In genomic region chr6:30684386-30685156, GRCh38 we compare ENCODE assay signal across 8 cellular contexts. TPM values are rescaled to one million over a fixed set of nuclear protein-coding genes. Genes with fewer than 3 reads are reported as not detected.
A peak's percentile ranks its signal among the peaks of the same experiment; 100 is the strongest.
DNase-seq lines count a peak whose midpoint lies in the region; ATAC-seq, FAIRE-seq and TF ChIP-seq lines count a peak whose summit lies in the region.

No MANE protein-coding gene starts in this region.

- H3K4me1 ChIP-seq in astrocyte (ENCODE audit: insufficient read depth, low read length), result peaks cover 53% of the 10 kb centered on the region

- FAIRE-seq in GM12891 (lab: Jason Lieb, UNC), result no peak
- FAIRE-seq in astrocyte (lab: Jason Lieb, UNC), result no peak

- CTCF ChIA-PET in RWPE1 (lab: Yijun Ruan, JAX), result interaction anchor here (1.7 to 2.9 kb wide), 2 partner anchors 38 to 46 kb away, joined by 10 to 12 read pairs; no protein-coding TSS in a partner anchor

- peaks cover 65% of the 10 kb centered on the region for H4K20me1 ChIP-seq in astrocyte (ENCODE audit: insufficient read depth, low read length)

- peaks cover 2% of the 10 kb centered on the region for H3K9me3 Mint-ChIP-seq in astrocyte (ENCODE audit: unreplicated experiment)

- H3K9me3 ChIP-seq in astrocyte (ENCODE audit: insufficient read depth, low read depth, low read length), result no peaks in the 10 kb centered on the region

- H3K79me2 ChIP-seq in astrocyte (ENCODE audit: insufficient read depth, low read length), result peaks cover 97% of the 10 kb centered on the region

- DNase-seq in GM12891 (ENCODE audit: insufficient read length, low spot score) (peak; percentile 48), RWPE1 (ENCODE audit: low spot score) (peak; percentile 45), astrocyte (ENCODE audit: low read depth) (no peak), iris pigment epithelial cell (ENCODE audit: low read depth) (peak; percentile 58), SHP77 (lab: John Stamatoyannopoulos, UW) (no peak), NCI-H345 (lab: John Stamatoyannopoulos, UW) (no peak)
- peak; percentile 65 to 71 for DNase-seq in stimulated activated CD4-positive, alpha-beta T cell treated with anti-CD3 and anti-CD28 coated beads, Interleukin-2, amount 100 ng/mL, for 24 hours

- no peak for ATAC-seq in esophagus mucosa

- peak overlapping the region; percentile 99 for H3K27ac Mint-ChIP-seq in astrocyte (ENCODE audit: unreplicated experiment)

- H3K4me3 ChIP-seq in astrocyte (ENCODE audit: insufficient read depth, low read depth, low read length), result peak overlapping the region; percentile 87

- H3K4me2 ChIP-seq in astrocyte (ENCODE audit: low read length), result peak overlapping the region; percentile 100

- TF ChIP-seq POLR2A in GM12891 (IDR thresholded peaks at IDR 0.05; ENCODE audit: low read depth, low read length), result no peak

- peaks cover 14% of the 10 kb centered on the region for H3K36me3 ChIP-seq in astrocyte (ENCODE audit: insufficient read depth, low read length)

- H3K27ac ChIP-seq in RWPE1 (peak overlapping the region; percentile 97), astrocyte (ENCODE audit: low read depth, low read length) (peak overlapping the region; percentile 95)

- peaks cover 21% of the 10 kb centered on the region for H3K36me3 Mint-ChIP-seq in astrocyte (ENCODE audit: low read depth, unreplicated experiment)

- no peaks in the 10 kb centered on the region for H3K27me3 Mint-ChIP-seq in astrocyte (ENCODE audit: low read depth, unreplicated experiment)

- H3K4me1 Mint-ChIP-seq in astrocyte (ENCODE audit: low read depth, unreplicated experiment), result peaks cover 29% of the 10 kb centered on the region

- POLR2A ChIA-PET in RWPE1 (lab: Yijun Ruan, JAX; ENCODE audit: low non-redundant PET), result no interaction called here

- no peaks in the 10 kb centered on the region for H3K27me3 ChIP-seq in astrocyte (ENCODE audit: insufficient read depth, low read length)

- no peak overlapping the region for H2AFZ ChIP-seq in astrocyte (ENCODE audit: low read depth, low read length)

- H3K4me3 Mint-ChIP-seq in astrocyte (ENCODE audit: unreplicated experiment), result peak overlapping the region; percentile 98

- TF ChIP-seq CTCF in RWPE1 (conservative IDR thresholded peaks at IDR 0.05; ENCODE audit: low read depth) (no peak), astrocyte (IDR thresholded peaks at IDR 0.05; ENCODE audit: insufficient read depth, low read depth, low read length) (no peak)

- H3K9ac ChIP-seq in astrocyte (ENCODE audit: low read length), result peak overlapping the region; percentile 98

TF ChIP-seq in GM12891, 5 proteins besides CTCF, POLR2A, EP300 and RAD21:
- no peak for TF ChIP-seq POU2F2 (IDR thresholded peaks at IDR 0.05; ENCODE audit: low read depth, low read length)
- TF ChIP-seq POLR2AphosphoS5 (IDR thresholded peaks at IDR 0.05; ENCODE audit: low read depth, low read length), result no peak
- TF ChIP-seq SPI1 (IDR thresholded peaks at IDR 0.05; ENCODE audit: low read depth, low read length), result no peak
- no peak for TF ChIP-seq PAX5 (IDR thresholded peaks at IDR 0.05; ENCODE audit: insufficient read depth, low read length, severe bottlenecking)
- no peak for TF ChIP-seq TAF1 (IDR thresholded peaks at IDR 0.05; ENCODE audit: low read depth, low read length)

RNA-seq across cellular contexts. Expression of gene PPP1R18, which starts 1.9 kb away (rescaled TPM):
- 58.9 TPM for polyA plus RNA-seq in GM12891 (2012; ENCODE audit: low read depth, missing spikeins)
- total RNA-seq in astrocyte (145 and 156 TPM in 2 replicates), esophagus mucosa (22.9 TPM)

RNA-seq across cellular contexts. Expression of gene NRM, which starts 6.2 kb away (rescaled TPM):
- polyA plus RNA-seq in GM12891 (2012; ENCODE audit: low read depth, missing spikeins), result 27.2 TPM
- total RNA-seq in astrocyte, result 12.2 and 12.8 TPM in 2 replicates
- 12.7 TPM for total RNA-seq in esophagus mucosa

RNA-seq across cellular contexts. Expression of gene DHX16, which starts 11.8 kb away (rescaled TPM):
- polyA plus RNA-seq in GM12891 (2012; ENCODE audit: low read depth, missing spikeins), result 25.6 TPM
- 29.3 and 30.0 TPM in 2 replicates for total RNA-seq in astrocyte
- total RNA-seq in esophagus mucosa, result 17.8 TPM

RNA-seq across cellular contexts. Expression of gene MDC1, which starts 32.5 kb away (rescaled TPM):
- 31.0 TPM for polyA plus RNA-seq in GM12891 (2012; ENCODE audit: low read depth, missing spikeins)
- total RNA-seq in astrocyte (25.2 and 25.4 TPM in 2 replicates), esophagus mucosa (15.7 TPM)

RNA-seq across cellular contexts. Expression of gene TUBB, which starts 35.6 kb away (rescaled TPM):
- polyA plus RNA-seq in GM12891 (2012; ENCODE audit: low read depth, missing spikeins), result 1,137 TPM
- 815 and 887 TPM in 2 replicates for total RNA-seq in astrocyte
- total RNA-seq in esophagus mucosa, result 327 TPM

Comparison
In these comparisons a context has a peak if more than half of its experiments do, and no peak if none do; other contexts are left out.
1. DNase-seq: peak in GM12891 (single experiment), RWPE1 (single experiment), iris pigment epithelial cell (single experiment) and stimulated activated CD4-positive, alpha-beta T cell treated with anti-CD3 and anti-CD28 coated beads, Interleukin-2, amount 100 ng/mL, for 24 hours (2 of 2); none in astrocyte (single experiment), SHP77 (0 of 2) and NCI-H345 (single experiment).